Comparison of ENCODE assay signal across 8 cellular contexts in genomic region chr1:247390116-247390791, GRCh38. TPM values are rescaled to one million over a fixed set of nuclear protein-coding genes. Genes with fewer than 3 reads are reported as not detected.
A peak's percentile ranks its signal among the peaks of the same experiment; 100 is the strongest.
DNase-seq lines count a peak whose midpoint lies in the region; ATAC-seq, FAIRE-seq and TF ChIP-seq lines count a peak whose summit lies in the region.

No MANE protein-coding gene starts in this region.

- H3K27ac Mint-ChIP-seq in activated naive CD4-positive, alpha-beta T cell treated with anti-CD3 and anti-CD28 coated beads, Interleukin-2, amount 50 U/mL, for 24 hours, result peak overlapping the region; percentile 82

- DNase-seq in GM12892 (ENCODE audit: insufficient read length) (peak; percentile 65), NCI-H1105 (lab: John Stamatoyannopoulos, UW) (peak; percentile 36), SKM-1 (lab: John Stamatoyannopoulos, UW; ENCODE audit: unreplicated experiment) (peak; percentile 100), cardiac muscle cell (ENCODE audit: low read depth in 1 of 2, low spot score in 1 of 2) (peak; percentile 81 to 88), psoas muscle (peak; percentile 61 to 75), ureter (ENCODE audit: low spot score) (peak; percentile 85)

- peak overlapping the region; percentile 75 for H3K4me3 Mint-ChIP-seq in activated naive CD4-positive, alpha-beta T cell treated with anti-CD3 and anti-CD28 coated beads, Interleukin-2, amount 50 U/mL, for 24 hours

- intact Hi-C loops in psoas muscle (cut with DNase I), result no loop called here

- FAIRE-seq in GM12892 (lab: Jason Lieb, UNC), result peak; percentile 78

- peak; percentile 100 for ATAC-seq in HG02759 (IDR thresholded peaks at IDR 0.05; ENCODE audit: unreplicated experiment)
- ATAC-seq in psoas muscle, result peak; percentile 65 to 83 (median 75)

- H3K4me1 ChIP-seq in cardiac muscle cell (ENCODE audit: low read depth) (no peaks in the 10 kb centered on the region), psoas muscle (no peaks in the 10 kb centered on the region)

- peak; percentile 91 for TF ChIP-seq CTCF in cardiac muscle cell (IDR thresholded peaks at IDR 0.05; ENCODE audit: low read depth, low read length)
- TF ChIP-seq CTCF in psoas muscle (IDR thresholded peaks at IDR 0.05), result peak; percentile 75

- H3K27ac ChIP-seq in cardiac muscle cell, result no peak overlapping the region
- peak overlapping the region; percentile 9 for H3K27ac ChIP-seq in psoas muscle

- no peaks in the 10 kb centered on the region for H3K9me3 Mint-ChIP-seq in activated naive CD4-positive, alpha-beta T cell treated with anti-CD3 and anti-CD28 coated beads, Interleukin-2, amount 50 U/mL, for 24 hours

- peaks cover 14% of the 10 kb centered on the region for H3K4me1 Mint-ChIP-seq in activated naive CD4-positive, alpha-beta T cell treated with anti-CD3 and anti-CD28 coated beads, Interleukin-2, amount 50 U/mL, for 24 hours

- H3K27me3 ChIP-seq in cardiac muscle cell (no peaks in the 10 kb centered on the region), psoas muscle (ENCODE audit: insufficient read depth in 3 of 3, low read length in 2 of 3) (no peaks in the 10 kb centered on the region)

- no peaks in the 10 kb centered on the region for H3K36me3 Mint-ChIP-seq in activated naive CD4-positive, alpha-beta T cell treated with anti-CD3 and anti-CD28 coated beads, Interleukin-2, amount 50 U/mL, for 24 hours

- H3K9me3 ChIP-seq in cardiac muscle cell (ENCODE audit: low read depth) (no peaks in the 10 kb centered on the region), psoas muscle (no peaks in the 10 kb centered on the region)

- no peaks in the 10 kb centered on the region for H3K27me3 Mint-ChIP-seq in activated naive CD4-positive, alpha-beta T cell treated with anti-CD3 and anti-CD28 coated beads, Interleukin-2, amount 50 U/mL, for 24 hours

- 13 to 20% (median 17%) methylated on average over 13 of the region's 13 CpGs for WGBS in psoas muscle, 3 donors

- TF ChIP-seq POLR2A in GM12892 (IDR thresholded peaks at IDR 0.05; ENCODE audit: low read depth, low read length), result no peak

- H3K4me3 ChIP-seq in cardiac muscle cell, result no peak overlapping the region
- H3K4me3 ChIP-seq in psoas muscle, result no peak overlapping the region

- H3K36me3 ChIP-seq in cardiac muscle cell (no peaks in the 10 kb centered on the region), psoas muscle (ENCODE audit: insufficient read depth in 1 of 2, low read depth in 1 of 2) (no peaks in the 10 kb centered on the region)

RNA-seq across cellular contexts. Expression of gene NLRP3, which starts 25.7 kb away (rescaled TPM):
- polyA plus RNA-seq in GM12892 (2012; ENCODE audit: missing spikeins), result not detected
- 0.39 and 1.5 TPM in 2 replicates for total RNA-seq in cardiac muscle cell
- polyA plus RNA-seq in cardiac muscle cell, result not detected in 2 replicates
- total RNA-seq in psoas muscle, result under 1 TPM; 0.27 to 0.98 (median 0.55) TPM
- polyA plus RNA-seq in psoas muscle, result under 1 TPM; 0.07 to 0.22 (median 0.16) TPM
- total RNA-seq in ureter, result 1.9 TPM

RNA-seq across cellular contexts. Expression of gene ZNF496, which starts 58.6 kb away (rescaled TPM):
- 8.6 TPM for polyA plus RNA-seq in GM12892 (2012; ENCODE audit: missing spikeins)
- total RNA-seq in cardiac muscle cell (55.8 and 108 TPM in 2 replicates), psoas muscle (10 to 100 TPM; 19.5 to 24.2 (median 22.9) TPM), ureter (25.7 TPM)
- polyA plus RNA-seq in cardiac muscle cell (18.8 and 22.6 TPM in 2 replicates), psoas muscle (10 to 100 TPM in 1 of 3 donors, 1 to 10 TPM in 2; 4.3 to 16.7 (median 8.8) TPM)

Comparison
In these comparisons a context has a peak if more than half of its experiments do, and no peak if none do; other contexts are left out.
1. DNase-seq: peak in every context shown above with its lines; median percentile 100 in SKM-1; 85 in ureter; 84 in cardiac muscle cell; 68 in psoas muscle; 65 in GM12892; 36 in NCI-H1105.